ENCODE assay signal across 2 cellular contexts in the genomic region with DNA sequence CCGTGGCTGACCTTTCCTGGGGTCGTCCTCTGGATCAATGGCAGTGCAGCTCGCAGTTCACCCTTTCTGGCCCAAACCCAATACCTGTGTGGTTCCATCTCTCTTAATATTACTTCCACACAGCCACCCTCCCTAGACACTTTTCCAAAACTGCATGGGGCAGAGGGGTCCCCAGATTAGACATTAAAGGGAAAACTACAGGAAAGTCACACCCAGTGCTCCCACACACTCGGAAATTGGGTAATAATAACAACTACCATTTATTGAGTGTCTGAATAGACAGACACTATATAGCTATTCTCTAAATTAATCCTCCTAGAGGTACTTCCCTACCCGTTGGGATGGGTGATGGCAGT.
TF ChIP-seq lines count a peak whose summit lies in the region.

No MANE protein-coding gene starts in this region.

TF ChIP-seq in IMR-90, 13 proteins besides CTCF, POLR2A, EP300 and RAD21:
- no peak for TF ChIP-seq RFX5 (IDR thresholded peaks at IDR 0.05; ENCODE audit: low read depth, low read length)
- TF ChIP-seq, protein P1, sequence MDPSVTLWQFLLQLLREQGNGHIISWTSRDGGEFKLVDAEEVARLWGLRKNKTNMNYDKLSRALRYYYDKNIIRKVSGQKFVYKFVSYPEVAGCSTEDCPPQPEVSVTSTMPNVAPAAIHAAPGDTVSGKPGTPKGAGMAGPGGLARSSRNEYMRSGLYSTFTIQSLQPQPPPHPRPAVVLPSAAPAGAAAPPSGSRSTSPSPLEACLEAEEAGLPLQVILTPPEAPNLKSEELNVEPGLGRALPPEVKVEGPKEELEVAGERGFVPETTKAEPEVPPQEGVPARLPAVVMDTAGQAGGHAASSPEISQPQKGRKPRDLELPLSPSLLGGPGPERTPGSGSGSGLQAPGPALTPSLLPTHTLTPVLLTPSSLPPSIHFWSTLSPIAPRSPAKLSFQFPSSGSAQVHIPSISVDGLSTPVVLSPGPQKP (IDR thresholded peaks at IDR 0.05; ENCODE audit: borderline replicate concordance, low read depth, low read length): no peak
- TF ChIP-seq SMC3 (IDR thresholded peaks at IDR 0.05; ENCODE audit: low read depth, low read length): no peak
- no peak for TF ChIP-seq FOS (IDR thresholded peaks at IDR 0.05; ENCODE audit: low read depth, low read length)
- TF ChIP-seq CHD1 (IDR thresholded peaks at IDR 0.05; ENCODE audit: low read depth, low read length): no peak
- no peak for TF ChIP-seq RCOR1 (IDR thresholded peaks at IDR 0.05; ENCODE audit: insufficient replicate concordance, low read length)
- TF ChIP-seq, protein P2, sequence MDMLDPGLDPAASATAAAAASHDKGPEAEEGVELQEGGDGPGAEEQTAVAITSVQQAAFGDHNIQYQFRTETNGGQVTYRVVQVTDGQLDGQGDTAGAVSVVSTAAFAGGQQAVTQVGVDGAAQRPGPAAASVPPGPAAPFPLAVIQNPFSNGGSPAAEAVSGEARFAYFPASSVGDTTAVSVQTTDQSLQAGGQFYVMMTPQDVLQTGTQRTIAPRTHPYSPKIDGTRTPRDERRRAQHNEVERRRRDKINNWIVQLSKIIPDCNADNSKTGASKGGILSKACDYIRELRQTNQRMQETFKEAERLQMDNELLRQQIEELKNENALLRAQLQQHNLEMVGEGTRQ (IDR thresholded peaks at IDR 0.05; ENCODE audit: low read depth, low read length): no peak
- TF ChIP-seq BHLHE40 (IDR thresholded peaks at IDR 0.05; ENCODE audit: low read depth, low read length): no peak
- no peak for TF ChIP-seq MAFK (IDR thresholded peaks at IDR 0.05; ENCODE audit: low read depth, low read length)
- no peak for TF ChIP-seq NFE2L2 (IDR thresholded peaks at IDR 0.05; ENCODE audit: low read depth, low read length)
- TF ChIP-seq CEBPB (IDR thresholded peaks at IDR 0.05; ENCODE audit: low read depth, low read length): no peak
- no peak for TF ChIP-seq MXI1 (IDR thresholded peaks at IDR 0.05; ENCODE audit: borderline replicate concordance, low read depth, low read length)
- TF ChIP-seq MAZ (IDR thresholded peaks at IDR 0.05; ENCODE audit: borderline replicate concordance, low read depth, low read length): no peak
TF ChIP-seq in IMR-90: peak in this region for 0.

TF ChIP-seq in GM12878, 131 proteins besides CTCF, POLR2A, EP300 and RAD21:
- TF ChIP-seq HCFC1 (IDR thresholded peaks at IDR 0.05; ENCODE audit: low read length): no peak
- TF ChIP-seq LARP7 (IDR thresholded peaks at IDR 0.05): 0 out of 2 replicates have a peak, but pooled peaks have one; percentile 4
